Comparison of ENCODE assay signal across 7 cellular contexts in the genomic region with DNA sequence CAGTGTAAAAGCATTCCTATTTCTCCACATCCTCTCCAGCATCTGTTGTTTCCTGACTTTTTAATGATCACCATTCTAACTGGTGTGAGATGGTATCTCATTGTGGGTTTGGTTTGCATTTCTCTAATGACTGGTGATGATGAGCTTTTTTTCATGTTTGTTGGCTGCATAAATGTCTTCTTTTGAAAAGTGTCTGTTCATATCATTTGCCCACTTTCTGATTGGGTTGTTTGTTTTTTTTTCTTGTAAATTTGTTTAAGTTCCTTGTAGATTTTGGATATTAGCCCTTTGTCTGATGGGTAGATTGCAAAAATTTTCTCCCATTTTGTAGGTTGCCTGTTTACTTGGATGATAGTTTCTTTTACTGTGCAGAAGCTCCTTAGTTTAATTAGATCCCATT. TPM values are rescaled to one million over a fixed set of nuclear protein-coding genes. Genes with fewer than 3 reads are reported as not detected.
DNase-seq lines count a peak whose midpoint lies in the region; ATAC-seq and TF ChIP-seq lines count a peak whose summit lies in the region.
"Not testable (repeated sequence)": the region's sequence is repeated elsewhere in the genome, so short reads cannot be mapped to it uniquely, and the experiment has no call there.

No MANE protein-coding gene starts in this region.

- not testable (repeated sequence) for H3K27me3 Mint-ChIP-seq in CD4-positive, alpha-beta T cell; IgD-negative memory B cell; activated CD4-positive, alpha-beta T cell treated with anti-CD3 and anti-CD28 coated beads, Interleukin-2, amount 10 ng/mL, durations not matched to agents 24 days and 14 days; activated T-helper 17 cell treated with anti-CD3 and anti-CD28 coated beads, Interleukin-2, amount 50 U/mL, for 72 hours; activated naive CD8-positive, alpha-beta T cell treated with anti-CD3 and anti-CD28 coated beads, Interleukin-2, amount 10 ng/mL, durations not matched to agents 7 days and 5 days; memory B cell; natural killer cell (ENCODE audit: low read depth in 2 of 2)

- peaks cover 100% of the 10 kb centered on the region for H3K4me1 Mint-ChIP-seq in CD4-positive, alpha-beta T cell (ENCODE audit: low read depth)
- H3K4me1 Mint-ChIP-seq in IgD-negative memory B cell (peaks cover 63 to 84% (median 68%) of the 10 kb centered on the region in 3 donors), memory B cell (peaks cover 71% of the 10 kb centered on the region), natural killer cell (peaks cover 88% of the 10 kb centered on the region in 2 donors)
- H3K4me1 Mint-ChIP-seq in activated CD4-positive, alpha-beta T cell treated with anti-CD3 and anti-CD28 coated beads, Interleukin-2, amount 10 ng/mL, durations not matched to agents 24 days and 14 days: peaks cover 89% of the 10 kb centered on the region
- peaks cover 76% of the 10 kb centered on the region for H3K4me1 Mint-ChIP-seq in activated T-helper 17 cell treated with anti-CD3 and anti-CD28 coated beads, Interleukin-2, amount 50 U/mL, for 72 hours
- peaks cover 80% of the 10 kb centered on the region for H3K4me1 Mint-ChIP-seq in activated naive CD8-positive, alpha-beta T cell treated with anti-CD3 and anti-CD28 coated beads, Interleukin-2, amount 10 ng/mL, durations not matched to agents 7 days and 5 days

- POLR2A ChIA-PET in CD4-positive, alpha-beta T cell (lab: Charles Lee): interaction anchor here (0.7 kb wide), 1 partner anchor 173 kb away, joined by 3 read pairs; no protein-coding TSS in a partner anchor
- POLR2A ChIA-PET in activated naive CD8-positive, alpha-beta T cell treated with anti-CD3 and anti-CD28 coated beads, Interleukin-2, amount 10 ng/mL, durations not matched to agents 7 days and 5 days (lab: Charles Lee): interaction anchor here (1.2 kb wide), 1 partner anchor 9 kb away, joined by 3 read pairs; no protein-coding TSS in a partner anchor

- CTCF ChIA-PET in CD4-positive, alpha-beta T cell (lab: Charles Lee): not testable (repeated sequence)

- intact Hi-C loops in CD4-positive, alpha-beta T cell (cut with DNase I, micrococcal nuclease): loop anchor here (10.0 kb wide), 2 partner anchors 165 to 315 kb away; a partner anchor contains a TSS
- intact Hi-C loops in activated CD4-positive, alpha-beta T cell treated with anti-CD3 and anti-CD28 coated beads, Interleukin-2, amount 10 ng/mL, durations not matched to agents 24 days and 14 days (cut with micrococcal nuclease): loop anchor here (10.0 kb wide), 2 partner anchors 265 to 385 kb away; no protein-coding TSS in a partner anchor
- intact Hi-C loops in natural killer cell (cut with micrococcal nuclease): loop anchor here (10.0 kb wide), 1 partner anchor 315 kb away; a partner anchor contains a TSS

- H3K4me3 Mint-ChIP-seq in CD4-positive, alpha-beta T cell; memory B cell: not testable (repeated sequence)
- peak overlapping the region; percentile 16 to 92 (median 66) for H3K4me3 Mint-ChIP-seq in IgD-negative memory B cell
- H3K4me3 Mint-ChIP-seq in activated CD4-positive, alpha-beta T cell treated with anti-CD3 and anti-CD28 coated beads, Interleukin-2, amount 10 ng/mL, durations not matched to agents 24 days and 14 days: peak overlapping the region; percentile 20
- H3K4me3 Mint-ChIP-seq in activated T-helper 17 cell treated with anti-CD3 and anti-CD28 coated beads, Interleukin-2, amount 50 U/mL, for 72 hours: peak overlapping the region; percentile 39
- H3K4me3 Mint-ChIP-seq in activated naive CD8-positive, alpha-beta T cell treated with anti-CD3 and anti-CD28 coated beads, Interleukin-2, amount 10 ng/mL, durations not matched to agents 7 days and 5 days: peak overlapping the region; percentile 34
- H3K4me3 Mint-ChIP-seq in natural killer cell: peak overlapping the region; percentile 38

- DNase-seq in CD4-positive, alpha-beta T cell; activated CD4-positive, alpha-beta T cell treated with anti-CD3 and anti-CD28 coated beads, Interleukin-2, amount 10 ng/mL, durations not matched to agents 24 days and 14 days; activated naive CD8-positive, alpha-beta T cell treated with anti-CD3 and anti-CD28 coated beads, Interleukin-2, amount 10 ng/mL, durations not matched to agents 7 days and 5 days; memory B cell (ENCODE audit: low spot score in 2 of 2); natural killer cell: not testable (repeated sequence)

- not testable (repeated sequence) for H3K27me3 ChIP-seq in CD4-positive, alpha-beta T cell (ENCODE audit: control insufficient read depth, insufficient read depth, low read length)

- TF ChIP-seq CTCF in CD4-positive, alpha-beta T cell (IDR thresholded peaks at IDR 0.05); natural killer cell (IDR thresholded peaks at IDR 0.05): not testable (repeated sequence)

- not testable (repeated sequence) for H3K9me3 ChIP-seq in CD4-positive, alpha-beta T cell (ENCODE audit: control insufficient read depth, low read length)

- not testable (repeated sequence) for ATAC-seq in CD4-positive, alpha-beta T cell (ENCODE audit: poor library complexity); activated T-helper 17 cell treated with anti-CD3 and anti-CD28 coated beads, Interleukin-2, amount 50 U/mL, for 72 hours (replicated peaks); activated naive CD8-positive, alpha-beta T cell treated with anti-CD3 and anti-CD28 coated beads, Interleukin-2, amount 10 ng/mL, durations not matched to agents 7 days and 5 days (ENCODE audit: low read depth); memory B cell (ENCODE audit: low read depth); natural killer cell

- H3K27ac ChIP-seq in CD4-positive, alpha-beta T cell (ENCODE audit: low read depth, low read length): not testable (repeated sequence)

- not testable (repeated sequence) for H3K9me3 Mint-ChIP-seq in CD4-positive, alpha-beta T cell; IgD-negative memory B cell; activated T-helper 17 cell treated with anti-CD3 and anti-CD28 coated beads, Interleukin-2, amount 50 U/mL, for 72 hours; activated naive CD8-positive, alpha-beta T cell treated with anti-CD3 and anti-CD28 coated beads, Interleukin-2, amount 10 ng/mL, durations not matched to agents 7 days and 5 days; memory B cell; natural killer cell
- H3K9me3 Mint-ChIP-seq in activated CD4-positive, alpha-beta T cell treated with anti-CD3 and anti-CD28 coated beads, Interleukin-2, amount 10 ng/mL, durations not matched to agents 24 days and 14 days: peaks cover 24% of the 10 kb centered on the region

- peak overlapping the region; percentile 61 for H3K27ac Mint-ChIP-seq in CD4-positive, alpha-beta T cell
- peak overlapping the region; percentile 70 to 93 (median 77) for H3K27ac Mint-ChIP-seq in IgD-negative memory B cell
- H3K27ac Mint-ChIP-seq in activated CD4-positive, alpha-beta T cell treated with anti-CD3 and anti-CD28 coated beads, Interleukin-2, amount 10 ng/mL, durations not matched to agents 24 days and 14 days: peak overlapping the region; percentile 8
- H3K27ac Mint-ChIP-seq in activated T-helper 17 cell treated with anti-CD3 and anti-CD28 coated beads, Interleukin-2, amount 50 U/mL, for 72 hours; activated naive CD8-positive, alpha-beta T cell treated with anti-CD3 and anti-CD28 coated beads, Interleukin-2, amount 10 ng/mL, durations not matched to agents 7 days and 5 days: not testable (repeated sequence)
- H3K27ac Mint-ChIP-seq in memory B cell: peak overlapping the region; percentile 75
- peak overlapping the region; percentile 69 to 87 for H3K27ac Mint-ChIP-seq in natural killer cell

- peaks cover 92% of the 10 kb centered on the region for H3K36me3 Mint-ChIP-seq in CD4-positive, alpha-beta T cell (ENCODE audit: low read depth)
- peaks cover 25% of the 10 kb centered on the region for H3K36me3 Mint-ChIP-seq in IgD-negative memory B cell
- peaks cover 61% of the 10 kb centered on the region for H3K36me3 Mint-ChIP-seq in activated CD4-positive, alpha-beta T cell treated with anti-CD3 and anti-CD28 coated beads, Interleukin-2, amount 10 ng/mL, durations not matched to agents 24 days and 14 days (ENCODE audit: low read depth)
- peaks cover 93% of the 10 kb centered on the region for H3K36me3 Mint-ChIP-seq in activated T-helper 17 cell treated with anti-CD3 and anti-CD28 coated beads, Interleukin-2, amount 50 U/mL, for 72 hours (ENCODE audit: low read depth)
- H3K36me3 Mint-ChIP-seq in activated naive CD8-positive, alpha-beta T cell treated with anti-CD3 and anti-CD28 coated beads, Interleukin-2, amount 10 ng/mL, durations not matched to agents 7 days and 5 days: peaks cover 68% of the 10 kb centered on the region
- peaks cover 43% of the 10 kb centered on the region for H3K36me3 Mint-ChIP-seq in memory B cell
- not testable (repeated sequence) for H3K36me3 Mint-ChIP-seq in natural killer cell

RNA-seq across cellular contexts. Expression of a gene that starts 6.2 kb away (rescaled TPM):
- 10 to 100 TPM; 12.8 to 13.9 TPM for total RNA-seq in CD4-positive, alpha-beta T cell
- 112 TPM for polyA plus RNA-seq in IgD-negative memory B cell
- 35.6 and 37.0 TPM in 2 replicates for total RNA-seq in activated CD4-positive, alpha-beta T cell treated with anti-CD3 and anti-CD28 coated beads, Interleukin-2, amount 10 ng/mL, durations not matched to agents 24 days and 14 days
- total RNA-seq in activated T-helper 17 cell treated with anti-CD3 and anti-CD28 coated beads, Interleukin-2, amount 50 U/mL, for 72 hours: 10 to 100 TPM; 31.4 to 35.8 TPM
- 10 to 100 TPM; 67.4 to 71.6 TPM for total RNA-seq in activated naive CD8-positive, alpha-beta T cell treated with anti-CD3 and anti-CD28 coated beads, Interleukin-2, amount 10 ng/mL, durations not matched to agents 7 days and 5 days
- 10 to 100 TPM; 28.3 to 32.7 (median 29.5) TPM for total RNA-seq in natural killer cell
